8 cellular contexts compared by ENCODE assay signal in genomic region chr6:99521557-99522286, GRCh38. TPM values are rescaled to one million over a fixed set of nuclear protein-coding genes. Genes with fewer than 3 reads are reported as not detected.
DNase-seq lines count a peak whose midpoint lies in the region; ATAC-seq and TF ChIP-seq lines count a peak whose summit lies in the region.

No MANE protein-coding gene starts in this region.

- TF ChIP-seq CTCF in psoas muscle (IDR thresholded peaks at IDR 0.05) = no peak

- ATAC-seq in GM19452 (IDR thresholded peaks at IDR 0.05; ENCODE audit: unreplicated experiment) = peak; percentile 12
- ATAC-seq in HG03460 (IDR thresholded peaks at IDR 0.05; ENCODE audit: unreplicated experiment) = peak; percentile 14
- ATAC-seq in Right ventricle myocardium superior (ENCODE audit: poor library complexity) = peak; percentile 44
- ATAC-seq in psoas muscle = peak; percentile 36 to 59 (median 52)

- intact Hi-C loops in Right ventricle myocardium superior (cut with DNase I) (no loop called here), psoas muscle (cut with DNase I) (loop anchor here (1.0 to 5.0 kb wide), 2 partner anchors 46 to 47 kb away; partner anchors contain the start of gene CCNC (in 2 of the 2))

- H3K4me1 Mint-ChIP-seq in activated CD4-positive, alpha-beta memory T cell treated with anti-CD3 and anti-CD28 coated beads, Interleukin-2, amount 10 ng/mL, durations not matched to agents 7 days and 5 days = peaks cover 25% of the 10 kb centered on the region

- peaks cover 4% of the 10 kb centered on the region for H3K27me3 Mint-ChIP-seq in activated CD4-positive, alpha-beta memory T cell treated with anti-CD3 and anti-CD28 coated beads, Interleukin-2, amount 10 ng/mL, durations not matched to agents 7 days and 5 days

- no peaks in the 10 kb centered on the region for H3K9me3 ChIP-seq in psoas muscle

- peak overlapping the region; percentile 90 for H3K27ac ChIP-seq in psoas muscle

- H3K9me3 Mint-ChIP-seq in activated CD4-positive, alpha-beta memory T cell treated with anti-CD3 and anti-CD28 coated beads, Interleukin-2, amount 10 ng/mL, durations not matched to agents 7 days and 5 days = no peaks in the 10 kb centered on the region

- H3K36me3 ChIP-seq in psoas muscle (ENCODE audit: insufficient read depth in 1 of 2, low read depth in 1 of 2) = peaks cover 0 to 14% of the 10 kb centered on the region in 2 donors

- H3K36me3 Mint-ChIP-seq in activated CD4-positive, alpha-beta memory T cell treated with anti-CD3 and anti-CD28 coated beads, Interleukin-2, amount 10 ng/mL, durations not matched to agents 7 days and 5 days (ENCODE audit: low read depth) = no peaks in the 10 kb centered on the region

- POLR2A ChIA-PET in activated CD4-positive, alpha-beta memory T cell treated with anti-CD3 and anti-CD28 coated beads, Interleukin-2, amount 10 ng/mL, durations not matched to agents 7 days and 5 days (lab: Charles Lee) = interaction anchor here (0.5 to 2.4 kb wide), 9 partner anchors 14 to 351 kb away, joined by 3 to 13 read pairs (median 3); partner anchors contain the start of genes CCNC and PNISR

- CTCF ChIA-PET in activated CD4-positive, alpha-beta memory T cell treated with anti-CD3 and anti-CD28 coated beads, Interleukin-2, amount 10 ng/mL, durations not matched to agents 7 days and 5 days (lab: Charles Lee) = interaction anchor here (0.7 to 3.5 kb wide), 7 partner anchors 11 to 224 kb away, joined by 3 to 14 read pairs (median 3); partner anchors contain the start of gene CCNC

- peak overlapping the region; percentile 88 for H3K4me3 Mint-ChIP-seq in activated CD4-positive, alpha-beta memory T cell treated with anti-CD3 and anti-CD28 coated beads, Interleukin-2, amount 10 ng/mL, durations not matched to agents 7 days and 5 days

- peak overlapping the region; percentile 84 for H3K4me3 ChIP-seq in psoas muscle

- H3K4me1 ChIP-seq in psoas muscle = peaks cover 9% of the 10 kb centered on the region

- DNase-seq in DMS114 treated with DMSO at 0.1 percent for 48 hours (lab: John Stamatoyannopoulos, UW; ENCODE audit: unreplicated experiment) (peak; percentile 49), Right ventricle myocardium superior (peak; percentile 50), psoas muscle (peak in 1 of 2 donors; percentile 42), DMS 273 (lab: John Stamatoyannopoulos, UW; ENCODE audit: unreplicated experiment) (no peak), NCI-H345 (lab: John Stamatoyannopoulos, UW) (no peak)
- DNase-seq in activated CD4-positive, alpha-beta memory T cell treated with anti-CD3 and anti-CD28 coated beads, Interleukin-2, amount 10 ng/mL, durations not matched to agents 7 days and 5 days = no peak

- H3K27ac Mint-ChIP-seq in activated CD4-positive, alpha-beta memory T cell treated with anti-CD3 and anti-CD28 coated beads, Interleukin-2, amount 10 ng/mL, durations not matched to agents 7 days and 5 days = peak overlapping the region; percentile 85

- 42% methylated on average over 14 of the region's 14 CpGs for WGBS in psoas muscle, 3 donors

- H3K27me3 ChIP-seq in psoas muscle (ENCODE audit: insufficient read depth in 3 of 3, low read length in 2 of 3) = no peaks in the 10 kb centered on the region

RNA-seq across cellular contexts. Expression of gene USP45, which starts 6.5 kb away (rescaled TPM):
- total RNA-seq in activated CD4-positive, alpha-beta memory T cell treated with anti-CD3 and anti-CD28 coated beads, Interleukin-2, amount 10 ng/mL, durations not matched to agents 7 days and 5 days = 1 to 10 TPM; 6.0 to 7.4 TPM
- total RNA-seq in Right ventricle myocardium superior = 11.3 TPM
- 10 to 100 TPM in 2 of 4 donors, 1 to 10 TPM in 2; 6.4 to 11.9 (median 9.7) TPM for total RNA-seq in psoas muscle
- polyA plus RNA-seq in psoas muscle = 1 to 10 TPM; 3.7 to 8.7 (median 4.1) TPM

RNA-seq across cellular contexts. Expression of gene CCNC, which starts 46.7 kb away (rescaled TPM):
- 10 to 100 TPM; 41.5 to 45.4 TPM for total RNA-seq in activated CD4-positive, alpha-beta memory T cell treated with anti-CD3 and anti-CD28 coated beads, Interleukin-2, amount 10 ng/mL, durations not matched to agents 7 days and 5 days
- total RNA-seq in Right ventricle myocardium superior = 19.3 TPM
- total RNA-seq in psoas muscle = 10 to 100 TPM; 15.2 to 24.5 (median 19.3) TPM
- 10 to 100 TPM; 12.4 to 21.4 (median 12.5) TPM for polyA plus RNA-seq in psoas muscle

Comparison
In these comparisons a context has a peak if more than half of its experiments do, and no peak if none do; other contexts are left out.
1. DNase-seq: peak in DMS114 treated with DMSO at 0.1 percent for 48 hours (single experiment) and Right ventricle myocardium superior (single experiment); none in activated CD4-positive, alpha-beta memory T cell treated with anti-CD3 and anti-CD28 coated beads, Interleukin-2, amount 10 ng/mL, durations not matched to agents 7 days and 5 days (single experiment), DMS 273 (single experiment) and NCI-H345 (single experiment).
2. Peak in every context shown above with its lines, with median percentiles within 50 percentile points of each other: ATAC-seq.